Comparison of ENCODE assay signal across 28 cellular contexts in the genomic region with DNA sequence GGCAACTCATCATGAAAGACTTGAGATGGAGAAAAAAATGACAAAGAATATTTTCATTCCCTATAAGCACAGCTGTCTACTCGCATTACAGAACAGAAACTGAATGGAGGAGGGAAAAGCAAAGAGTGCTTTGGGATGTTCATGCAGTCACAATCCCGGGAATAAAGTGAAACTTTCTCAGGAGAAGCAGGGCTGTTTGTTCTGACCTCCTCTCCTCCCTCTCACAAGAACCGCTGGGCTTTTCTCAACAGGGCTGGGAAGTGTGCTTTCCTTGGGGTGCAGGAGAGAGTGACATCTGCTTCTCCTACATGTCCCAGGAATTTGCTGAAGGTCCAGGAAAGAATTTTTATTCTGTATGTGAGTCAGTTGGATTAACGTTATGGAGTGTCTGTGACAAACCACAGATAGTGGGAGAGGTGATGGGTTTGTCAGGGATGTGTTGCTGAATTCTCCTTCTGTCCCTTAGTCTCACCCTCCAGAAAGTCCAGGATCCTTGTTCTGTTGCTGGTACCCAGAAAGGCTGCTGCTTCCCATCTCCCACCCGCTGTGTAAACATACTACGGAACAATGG.
"Had no signal": no experiment of that assay in that cellular context is flagged by ENCODE, and none has a peak within 500 bp of the region (broad histone marks: within the 10 kb centered on the region; RNA-seq: fewer than 3 reads in every experiment).

No MANE protein-coding gene starts in this region.

- H3K36me3 Mint-ChIP-seq: activated CD4-positive, alpha-beta memory T cell treated with anti-CD3 and anti-CD28 coated beads for 36 hours; activated naive CD8-positive, alpha-beta T cell treated with anti-CD3 and anti-CD28 coated beads for 36 hours; natural killer cell; stimulated activated naive B cell treated with anti-CD40 and anti-IgM and Interleukin-4, amounts not matched to agents 10 μg/mL and 1 μg/mL and 100 μg/mL, for 72 hours had no signal

- H3K4me3 ChIP-seq: adrenal gland, body of pancreas, colonic mucosa, gastrocnemius medialis, right lobe of liver, stomach, thyroid gland, upper lobe of right lung had no signal

- H3K27ac Mint-ChIP-seq: activated CD4-positive, alpha-beta memory T cell treated with anti-CD3 and anti-CD28 coated beads for 36 hours; activated CD4-positive, alpha-beta T cell treated with anti-CD3 and anti-CD28 coated beads, Interleukin-2, amount 10 ng/mL, durations not matched to agents 24 days and 14 days; activated naive CD4-positive, alpha-beta T cell treated with anti-CD3 and anti-CD28 coated beads for 36 hours; activated naive CD8-positive, alpha-beta T cell treated with anti-CD3 and anti-CD28 coated beads for 36 hours; activated T-helper 1 cell treated with anti-CD3 and anti-CD28 coated beads, Interleukin-12 subunit alpha, Interleukin-12 subunit beta, Interleukin-2, Interleukin-4 antibody, amounts not matched to agents 30 ng/mL and 10 ng/mL and 1 ng/mL, durations not matched to agents 14 hours and 24 hours and 36 hours; natural killer cell; stimulated activated naive B cell treated with anti-CD40 and anti-IgM and Interleukin-4, amounts not matched to agents 10 μg/mL and 1 μg/mL and 100 μg/mL, for 72 hours had no signal

- ATAC-seq: body of pancreas; gastrocnemius medialis; left ventricle myocardium superior; natural killer cell; right lobe of liver; stimulated activated naive B cell treated with anti-CD40 and anti-IgM and Interleukin-4, amounts not matched to agents 10 μg/mL and 1 μg/mL and 100 μg/mL, for 72 hours; upper lobe of right lung had no signal

- H3K27ac ChIP-seq: adrenal gland, body of pancreas, colonic mucosa, gastrocnemius medialis, right lobe of liver, stomach, thyroid gland, upper lobe of right lung had no signal

- H3K9me3 Mint-ChIP-seq: activated CD4-positive, alpha-beta memory T cell treated with anti-CD3 and anti-CD28 coated beads for 36 hours; activated CD4-positive, alpha-beta T cell treated with anti-CD3 and anti-CD28 coated beads, Interleukin-2, amount 10 ng/mL, durations not matched to agents 24 days and 14 days; activated naive CD4-positive, alpha-beta T cell treated with anti-CD3 and anti-CD28 coated beads for 36 hours; activated naive CD8-positive, alpha-beta T cell treated with anti-CD3 and anti-CD28 coated beads for 36 hours; activated T-helper 1 cell treated with anti-CD3 and anti-CD28 coated beads, Interleukin-12 subunit alpha, Interleukin-12 subunit beta, Interleukin-2, Interleukin-4 antibody, amounts not matched to agents 30 ng/mL and 10 ng/mL and 1 ng/mL, durations not matched to agents 14 hours and 24 hours and 36 hours; natural killer cell; stimulated activated naive B cell treated with anti-CD40 and anti-IgM and Interleukin-4, amounts not matched to agents 10 μg/mL and 1 μg/mL and 100 μg/mL, for 72 hours had no signal

- H3K36me3 ChIP-seq: adrenal gland, colonic mucosa, gastrocnemius medialis, right lobe of liver, stomach, thyroid gland, upper lobe of right lung had no signal

- H3K4me1 Mint-ChIP-seq: activated CD4-positive, alpha-beta T cell treated with anti-CD3 and anti-CD28 coated beads, Interleukin-2, amount 10 ng/mL, durations not matched to agents 24 days and 14 days; activated naive CD8-positive, alpha-beta T cell treated with anti-CD3 and anti-CD28 coated beads for 36 hours; natural killer cell; stimulated activated naive B cell treated with anti-CD40 and anti-IgM and Interleukin-4, amounts not matched to agents 10 μg/mL and 1 μg/mL and 100 μg/mL, for 72 hours had no signal

- H3K4me1 ChIP-seq: adrenal gland, body of pancreas, colonic mucosa, gastrocnemius medialis, right lobe of liver, stomach, thyroid gland, upper lobe of right lung had no signal

- H3K27me3 ChIP-seq: adrenal gland, colonic mucosa, gastrocnemius medialis, right lobe of liver, stomach, thyroid gland had no signal

- DNase-seq: activated CD4-positive, alpha-beta memory T cell treated with anti-CD3 and anti-CD28 coated beads for 36 hours; activated CD4-positive, alpha-beta T cell treated with anti-CD3 and anti-CD28 coated beads, Interleukin-2, amount 10 ng/mL, durations not matched to agents 24 days and 14 days; activated CD4-positive, CD25-positive, alpha-beta regulatory T cell treated with anti-CD3 and anti-CD28 coated beads, Interleukin-2, amount 50 U/mL, for 72 hours; activated CD8-positive, alpha-beta memory T cell treated with anti-CD3 and anti-CD28 coated beads, Interleukin-2, amount 50 U/mL, for 4 hours; activated effector memory CD4-positive, alpha-beta T cell treated with anti-CD3 and anti-CD28 coated beads, Interleukin-2, amount 50 U/mL, for 16 hours; activated naive CD4-positive, alpha-beta T cell treated with anti-CD3 and anti-CD28 coated beads for 36 hours; activated naive CD8-positive, alpha-beta T cell treated with anti-CD3 and anti-CD28 coated beads for 36 hours; activated T-cell treated with anti-CD3 and anti-CD28 coated beads, Interleukin-2, amount 50 U/mL, for 1 hour; adrenal gland; aorta; body of pancreas; cerebellar nuclear complex; colonic mucosa; effector memory CD4-positive, alpha-beta T cell; gastrocnemius medialis; glutamatergic neuron; left ventricle myocardium superior; natural killer cell; right lobe of liver; small intestine; stimulated activated CD4-positive, alpha-beta T cell treated with anti-CD3 and anti-CD28 coated beads, Interleukin-1b, Interleukin-23, amount 100 ng/mL, for 48 hours; stimulated activated CD4-positive, alpha-beta T cell treated with anti-CD3 and anti-CD28 coated beads, Interleukin-4, amount 100 ng/mL, for 4 hours; stimulated activated CD8-positive, alpha-beta memory T cell treated with anti-CD3 and anti-CD28 coated beads, Interleukin-4, amount 100 ng/mL, for 48 hours; stimulated activated naive B cell treated with anti-CD40 and anti-IgM and Interleukin-4, amounts not matched to agents 10 μg/mL and 1 μg/mL and 100 μg/mL, for 72 hours; stomach; thyroid gland; upper lobe of right lung had no signal

- H3K4me3 Mint-ChIP-seq: activated CD4-positive, alpha-beta memory T cell treated with anti-CD3 and anti-CD28 coated beads for 36 hours; activated CD4-positive, alpha-beta T cell treated with anti-CD3 and anti-CD28 coated beads, Interleukin-2, amount 10 ng/mL, durations not matched to agents 24 days and 14 days; activated naive CD4-positive, alpha-beta T cell treated with anti-CD3 and anti-CD28 coated beads for 36 hours; activated naive CD8-positive, alpha-beta T cell treated with anti-CD3 and anti-CD28 coated beads for 36 hours; activated T-helper 1 cell treated with anti-CD3 and anti-CD28 coated beads, Interleukin-12 subunit alpha, Interleukin-12 subunit beta, Interleukin-2, Interleukin-4 antibody, amounts not matched to agents 30 ng/mL and 10 ng/mL and 1 ng/mL, durations not matched to agents 14 hours and 24 hours and 36 hours; natural killer cell; stimulated activated naive B cell treated with anti-CD40 and anti-IgM and Interleukin-4, amounts not matched to agents 10 μg/mL and 1 μg/mL and 100 μg/mL, for 72 hours had no signal

- H3K9me3 ChIP-seq: adrenal gland, body of pancreas, colonic mucosa, gastrocnemius medialis, right lobe of liver, stomach, thyroid gland, upper lobe of right lung had no signal
